ENCODE assay signal across 1 cellular context in genomic region chr3:184347321-184348056, GRCh38.
A peak's percentile ranks its signal among the peaks of the same experiment; 100 is the strongest.
TF ChIP-seq lines count a peak whose summit lies in the region.

No MANE protein-coding gene starts in this region.

TF ChIP-seq in H1, 55 proteins besides CTCF, POLR2A, EP300 and RAD21:
- TF ChIP-seq TCF12 (IDR thresholded peaks at IDR 0.05; ENCODE audit: low read depth, low read length), result no peak
- TF ChIP-seq MAFK (IDR thresholded peaks at IDR 0.05; ENCODE audit: low read depth, low read length), result peak; percentile 9; the same call in 1 of the 2 replicates
- no peak for TF ChIP-seq TEAD4 (IDR thresholded peaks at IDR 0.05; ENCODE audit: low read depth, low read length)
- TF ChIP-seq TBP (IDR thresholded peaks at IDR 0.05; ENCODE audit: low read depth, low read length), result no peak
- TF ChIP-seq EZH2 (IDR thresholded peaks at IDR 0.05; ENCODE audit: low read depth, low read length, severe bottlenecking), result no peak
- no peak for TF ChIP-seq GABPA (IDR thresholded peaks at IDR 0.05; ENCODE audit: borderline replicate concordance, insufficient read depth, low read length)
